In genomic region chr14:23469127-23469905, GRCh38 we compare ENCODE assay signal across 1 cellular context.
TF ChIP-seq lines count a peak whose summit lies in the region.

Gene NGDN, plus strand, starts transcription at chr14:23469703. Its CDS starts 13 bp downstream, at chr14:23469716.

TF ChIP-seq in K562, 482 proteins besides CTCF, POLR2A, EP300 and RAD21 (continued from another document and continues in another):
- TF ChIP-seq, protein P1, sequence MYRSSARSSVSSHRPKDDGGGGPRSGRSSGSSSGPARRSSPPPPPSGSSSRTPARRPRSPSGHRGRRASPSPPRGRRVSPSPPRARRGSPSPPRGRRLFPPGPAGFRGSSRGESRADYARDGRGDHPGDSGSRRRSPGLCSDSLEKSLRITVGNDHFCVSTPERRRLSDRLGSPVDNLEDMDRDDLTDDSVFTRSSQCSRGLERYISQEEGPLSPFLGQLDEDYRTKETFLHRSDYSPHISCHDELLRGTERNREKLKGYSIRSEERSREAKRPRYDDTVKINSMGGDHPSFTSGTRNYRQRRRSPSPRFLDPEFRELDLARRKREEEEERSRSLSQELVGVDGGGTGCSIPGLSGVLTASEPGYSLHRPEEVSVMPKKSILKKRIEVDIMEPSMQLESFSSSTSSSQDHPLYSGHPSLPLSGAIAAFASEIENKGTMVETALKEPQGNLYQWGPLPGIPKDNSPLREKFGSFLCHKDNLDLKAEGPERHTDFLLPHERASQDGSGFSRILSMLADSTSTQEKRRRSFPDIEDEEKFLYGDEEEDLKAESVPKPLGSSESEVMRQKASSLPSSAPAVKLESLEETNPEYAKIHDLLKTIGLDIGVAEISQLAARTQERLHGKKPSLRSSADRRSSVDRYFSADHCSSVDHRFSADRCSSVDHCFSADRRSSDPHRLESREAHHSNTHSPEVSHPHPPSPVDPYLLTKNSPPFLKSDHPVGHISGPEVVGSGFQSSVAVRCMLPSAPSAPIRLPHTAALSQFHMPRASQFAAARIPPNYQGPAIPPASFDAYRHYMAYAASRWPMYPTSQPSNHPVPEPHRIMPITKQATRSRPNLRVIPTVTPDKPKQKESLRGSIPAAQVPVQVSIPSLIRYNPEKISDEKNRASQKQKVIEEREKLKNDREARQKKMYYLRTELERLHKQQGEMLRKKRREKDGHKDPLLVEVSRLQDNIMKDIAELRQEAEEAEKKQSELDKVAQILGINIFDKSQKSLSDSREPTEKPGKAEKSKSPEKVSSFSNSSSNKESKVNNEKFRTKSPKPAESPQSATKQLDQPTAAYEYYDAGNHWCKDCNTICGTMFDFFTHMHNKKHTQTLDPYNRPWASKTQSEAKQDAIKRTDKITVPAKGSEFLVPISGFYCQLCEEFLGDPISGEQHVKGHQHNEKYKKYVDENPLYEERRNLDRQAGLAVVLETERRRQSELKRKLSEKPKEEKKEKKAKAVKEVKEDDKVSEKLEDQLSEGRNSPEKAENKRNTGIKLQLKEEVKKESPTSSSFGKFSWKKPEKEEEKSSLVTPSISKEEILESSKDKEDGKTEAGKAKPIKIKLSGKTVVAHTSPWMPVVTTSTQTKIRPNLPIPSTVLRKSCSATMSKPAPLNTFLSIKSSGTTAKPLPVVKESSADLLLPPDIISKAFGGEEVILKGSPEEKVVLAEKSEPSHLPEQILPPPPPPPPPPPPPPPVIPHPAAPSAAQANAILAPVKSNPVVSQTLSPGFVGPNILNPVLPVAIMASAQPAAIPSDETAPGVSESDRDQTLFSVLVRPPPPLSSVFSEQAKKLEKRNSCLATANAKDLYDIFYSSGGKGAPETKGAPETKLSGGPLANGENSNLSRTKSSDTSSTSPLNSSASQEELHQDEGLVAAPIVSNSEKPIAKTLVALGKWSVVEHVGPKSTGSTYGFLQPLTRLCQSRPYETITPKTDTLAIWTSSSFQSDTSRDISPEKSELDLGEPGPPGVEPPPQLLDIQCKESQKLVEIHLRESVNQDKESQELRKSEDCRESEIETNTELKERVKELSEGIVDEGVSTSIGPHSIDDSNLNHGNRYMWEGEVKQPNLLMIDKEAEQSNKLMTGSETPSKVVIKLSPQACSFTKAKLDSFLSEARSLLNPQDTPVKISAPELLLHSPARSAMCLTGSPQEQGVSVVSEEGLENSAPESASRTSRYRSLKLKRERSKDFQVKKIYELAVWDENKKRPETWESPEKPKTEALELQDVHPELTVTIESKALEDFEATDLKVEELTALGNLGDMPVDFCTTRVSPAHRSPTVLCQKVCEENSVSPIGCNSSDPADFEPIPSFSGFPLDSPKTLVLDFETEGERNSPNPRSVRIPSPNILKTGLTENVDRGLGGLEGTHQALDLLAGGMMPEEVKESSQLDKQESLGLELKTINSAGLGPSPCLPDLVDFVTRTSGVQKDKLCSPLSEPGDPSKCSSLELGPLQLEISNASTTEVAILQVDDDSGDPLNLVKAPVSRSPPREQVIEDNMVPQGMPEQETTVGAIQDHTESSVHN (IDR thresholded peaks at IDR 0.05; ENCODE audit: borderline replicate concordance in 1 of 2, low read depth in 1 of 2) = no peak
- TF ChIP-seq ZNF121 (CRISPR knock-in tag; conservative IDR thresholded peaks at IDR 0.05) = no peak
- no peak for TF ChIP-seq PTRF (tag; IDR thresholded peaks at IDR 0.05)
- no peak for TF ChIP-seq SAFB (IDR thresholded peaks at IDR 0.05; ENCODE audit: borderline replicate concordance, low read depth, low read length)
- no peak for TF ChIP-seq NCOR1 (IDR thresholded peaks at IDR 0.05)
- no peak for TF ChIP-seq HIVEP1 (CRISPR knock-in tag; IDR thresholded peaks at IDR 0.05)
- TF ChIP-seq PKNOX1 (IDR thresholded peaks at IDR 0.05) = peak; percentile 100
- no peak for TF ChIP-seq FIP1L1 (IDR thresholded peaks at IDR 0.05; ENCODE audit: low read depth, low read length, poor library complexity, severe bottlenecking)
- TF ChIP-seq, protein P2, sequence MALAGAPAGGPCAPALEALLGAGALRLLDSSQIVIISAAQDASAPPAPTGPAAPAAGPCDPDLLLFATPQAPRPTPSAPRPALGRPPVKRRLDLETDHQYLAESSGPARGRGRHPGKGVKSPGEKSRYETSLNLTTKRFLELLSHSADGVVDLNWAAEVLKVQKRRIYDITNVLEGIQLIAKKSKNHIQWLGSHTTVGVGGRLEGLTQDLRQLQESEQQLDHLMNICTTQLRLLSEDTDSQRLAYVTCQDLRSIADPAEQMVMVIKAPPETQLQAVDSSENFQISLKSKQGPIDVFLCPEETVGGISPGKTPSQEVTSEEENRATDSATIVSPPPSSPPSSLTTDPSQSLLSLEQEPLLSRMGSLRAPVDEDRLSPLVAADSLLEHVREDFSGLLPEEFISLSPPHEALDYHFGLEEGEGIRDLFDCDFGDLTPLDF (CRISPR knock-in tag; IDR thresholded peaks at IDR 0.05) = no peak
- no peak for TF ChIP-seq PHF21A (IDR thresholded peaks at IDR 0.05; ENCODE audit: borderline replicate concordance, low read depth)
- TF ChIP-seq ZNF140 (CRISPR knock-in tag; IDR thresholded peaks at IDR 0.05) = no peak
- TF ChIP-seq, protein P3, sequence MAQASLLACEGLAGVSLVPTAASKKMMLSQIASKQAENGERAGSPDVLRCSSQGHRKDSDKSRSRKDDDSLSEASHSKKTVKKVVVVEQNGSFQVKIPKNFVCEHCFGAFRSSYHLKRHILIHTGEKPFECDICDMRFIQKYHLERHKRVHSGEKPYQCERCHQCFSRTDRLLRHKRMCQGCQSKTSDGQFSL (CRISPR knock-in tag; IDR thresholded peaks at IDR 0.05) = no peak
- TF ChIP-seq, protein P3 (tag; IDR thresholded peaks at IDR 0.05) = no peak
- TF ChIP-seq, protein P4, sequence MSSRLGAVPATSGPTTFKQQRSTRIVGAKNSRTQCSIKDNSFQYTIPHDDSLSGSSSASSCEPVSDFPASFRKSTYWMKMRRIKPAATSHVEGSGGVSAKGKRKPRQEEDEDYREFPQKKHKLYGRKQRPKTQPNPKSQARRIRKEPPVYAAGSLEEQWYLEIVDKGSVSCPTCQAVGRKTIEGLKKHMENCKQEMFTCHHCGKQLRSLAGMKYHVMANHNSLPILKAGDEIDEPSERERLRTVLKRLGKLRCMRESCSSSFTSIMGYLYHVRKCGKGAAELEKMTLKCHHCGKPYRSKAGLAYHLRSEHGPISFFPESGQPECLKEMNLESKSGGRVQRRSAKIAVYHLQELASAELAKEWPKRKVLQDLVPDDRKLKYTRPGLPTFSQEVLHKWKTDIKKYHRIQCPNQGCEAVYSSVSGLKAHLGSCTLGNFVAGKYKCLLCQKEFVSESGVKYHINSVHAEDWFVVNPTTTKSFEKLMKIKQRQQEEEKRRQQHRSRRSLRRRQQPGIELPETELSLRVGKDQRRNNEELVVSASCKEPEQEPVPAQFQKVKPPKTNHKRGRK (tag; IDR thresholded peaks at IDR 0.05) = no peak
- TF ChIP-seq, protein P5, sequence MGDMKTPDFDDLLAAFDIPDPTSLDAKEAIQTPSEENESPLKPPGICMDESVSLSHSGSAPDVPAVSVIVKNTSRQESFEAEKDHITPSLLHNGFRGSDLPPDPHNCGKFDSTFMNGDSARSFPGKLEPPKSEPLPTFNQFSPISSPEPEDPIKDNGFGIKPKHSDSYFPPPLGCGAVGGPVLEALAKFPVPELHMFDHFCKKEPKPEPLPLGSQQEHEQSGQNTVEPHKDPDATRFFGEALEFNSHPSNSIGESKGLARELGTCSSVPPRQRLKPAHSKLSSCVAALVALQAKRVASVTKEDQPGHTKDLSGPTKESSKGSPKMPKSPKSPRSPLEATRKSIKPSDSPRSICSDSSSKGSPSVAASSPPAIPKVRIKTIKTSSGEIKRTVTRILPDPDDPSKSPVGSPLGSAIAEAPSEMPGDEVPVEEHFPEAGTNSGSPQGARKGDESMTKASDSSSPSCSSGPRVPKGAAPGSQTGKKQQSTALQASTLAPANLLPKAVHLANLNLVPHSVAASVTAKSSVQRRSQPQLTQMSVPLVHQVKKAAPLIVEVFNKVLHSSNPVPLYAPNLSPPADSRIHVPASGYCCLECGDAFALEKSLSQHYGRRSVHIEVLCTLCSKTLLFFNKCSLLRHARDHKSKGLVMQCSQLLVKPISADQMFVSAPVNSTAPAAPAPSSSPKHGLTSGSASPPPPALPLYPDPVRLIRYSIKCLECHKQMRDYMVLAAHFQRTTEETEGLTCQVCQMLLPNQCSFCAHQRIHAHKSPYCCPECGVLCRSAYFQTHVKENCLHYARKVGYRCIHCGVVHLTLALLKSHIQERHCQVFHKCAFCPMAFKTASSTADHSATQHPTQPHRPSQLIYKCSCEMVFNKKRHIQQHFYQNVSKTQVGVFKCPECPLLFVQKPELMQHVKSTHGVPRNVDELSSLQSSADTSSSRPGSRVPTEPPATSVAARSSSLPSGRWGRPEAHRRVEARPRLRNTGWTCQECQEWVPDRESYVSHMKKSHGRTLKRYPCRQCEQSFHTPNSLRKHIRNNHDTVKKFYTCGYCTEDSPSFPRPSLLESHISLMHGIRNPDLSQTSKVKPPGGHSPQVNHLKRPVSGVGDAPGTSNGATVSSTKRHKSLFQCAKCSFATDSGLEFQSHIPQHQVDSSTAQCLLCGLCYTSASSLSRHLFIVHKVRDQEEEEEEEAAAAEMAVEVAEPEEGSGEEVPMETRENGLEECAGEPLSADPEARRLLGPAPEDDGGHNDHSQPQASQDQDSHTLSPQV (IDR thresholded peaks at IDR 0.05) = no peak
- peak in 1 of 2 experiments; percentile 81; a peak in 2 of 4 replicates for TF ChIP-seq HDAC1 (IDR thresholded peaks at IDR 0.05)
- no peak for TF ChIP-seq MTF1 (CRISPR knock-in tag; IDR thresholded peaks at IDR 0.05; ENCODE audit: borderline replicate concordance)
- TF ChIP-seq GTF2B (IDR thresholded peaks at IDR 0.05; ENCODE audit: extremely low read depth, insufficient read length) = no peak
- peak; percentile 71 for TF ChIP-seq RBFOX2 (IDR thresholded peaks at IDR 0.05; ENCODE audit: low read depth, low read length)
- TF ChIP-seq, protein P6, sequence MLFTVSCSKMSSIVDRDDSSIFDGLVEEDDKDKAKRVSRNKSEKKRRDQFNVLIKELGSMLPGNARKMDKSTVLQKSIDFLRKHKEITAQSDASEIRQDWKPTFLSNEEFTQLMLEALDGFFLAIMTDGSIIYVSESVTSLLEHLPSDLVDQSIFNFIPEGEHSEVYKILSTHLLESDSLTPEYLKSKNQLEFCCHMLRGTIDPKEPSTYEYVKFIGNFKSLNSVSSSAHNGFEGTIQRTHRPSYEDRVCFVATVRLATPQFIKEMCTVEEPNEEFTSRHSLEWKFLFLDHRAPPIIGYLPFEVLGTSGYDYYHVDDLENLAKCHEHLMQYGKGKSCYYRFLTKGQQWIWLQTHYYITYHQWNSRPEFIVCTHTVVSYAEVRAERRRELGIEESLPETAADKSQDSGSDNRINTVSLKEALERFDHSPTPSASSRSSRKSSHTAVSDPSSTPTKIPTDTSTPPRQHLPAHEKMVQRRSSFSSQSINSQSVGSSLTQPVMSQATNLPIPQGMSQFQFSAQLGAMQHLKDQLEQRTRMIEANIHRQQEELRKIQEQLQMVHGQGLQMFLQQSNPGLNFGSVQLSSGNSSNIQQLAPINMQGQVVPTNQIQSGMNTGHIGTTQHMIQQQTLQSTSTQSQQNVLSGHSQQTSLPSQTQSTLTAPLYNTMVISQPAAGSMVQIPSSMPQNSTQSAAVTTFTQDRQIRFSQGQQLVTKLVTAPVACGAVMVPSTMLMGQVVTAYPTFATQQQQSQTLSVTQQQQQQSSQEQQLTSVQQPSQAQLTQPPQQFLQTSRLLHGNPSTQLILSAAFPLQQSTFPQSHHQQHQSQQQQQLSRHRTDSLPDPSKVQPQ (CRISPR knock-in tag; IDR thresholded peaks at IDR 0.05; ENCODE audit: borderline replicate concordance) = no peak
- TF ChIP-seq, protein P7, sequence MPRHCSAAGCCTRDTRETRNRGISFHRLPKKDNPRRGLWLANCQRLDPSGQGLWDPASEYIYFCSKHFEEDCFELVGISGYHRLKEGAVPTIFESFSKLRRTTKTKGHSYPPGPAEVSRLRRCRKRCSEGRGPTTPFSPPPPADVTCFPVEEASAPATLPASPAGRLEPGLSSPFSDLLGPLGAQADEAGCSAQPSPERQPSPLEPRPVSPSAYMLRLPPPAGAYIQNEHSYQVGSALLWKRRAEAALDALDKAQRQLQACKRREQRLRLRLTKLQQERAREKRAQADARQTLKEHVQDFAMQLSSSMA (CRISPR knock-in tag; IDR thresholded peaks at IDR 0.05) = no peak
- no peak for TF ChIP-seq HNRNPK (IDR thresholded peaks at IDR 0.05; ENCODE audit: low read depth, low read length, poor library complexity, severe bottlenecking)
- no peak for TF ChIP-seq MECOM (CRISPR knock-in tag; IDR thresholded peaks at IDR 0.05)
- TF ChIP-seq MNT (conservative IDR thresholded peaks at IDR 0.05) = peak in 1 of 2 experiments; percentile 67; a peak in 2 of 4 replicates
- TF ChIP-seq SIX5 (IDR thresholded peaks at IDR 0.05; ENCODE audit: borderline replicate concordance in 1 of 2, insufficient read depth in 1 of 2, low read depth in 1 of 2, low read length in 2 of 2) = no peak; a peak in 1 of 4 replicates
- no peak for TF ChIP-seq ELF2 (CRISPR knock-in tag; IDR thresholded peaks at IDR 0.05)
- TF ChIP-seq NR0B1 (IDR thresholded peaks at IDR 0.05; ENCODE audit: partially characterized antibody) = no peak
- TF ChIP-seq NFIC (IDR thresholded peaks at IDR 0.05) = peak; percentile 50; the same call in 1 of the 2 replicates
